ENCODE assay signal across 8 cellular contexts in the genomic region with DNA sequence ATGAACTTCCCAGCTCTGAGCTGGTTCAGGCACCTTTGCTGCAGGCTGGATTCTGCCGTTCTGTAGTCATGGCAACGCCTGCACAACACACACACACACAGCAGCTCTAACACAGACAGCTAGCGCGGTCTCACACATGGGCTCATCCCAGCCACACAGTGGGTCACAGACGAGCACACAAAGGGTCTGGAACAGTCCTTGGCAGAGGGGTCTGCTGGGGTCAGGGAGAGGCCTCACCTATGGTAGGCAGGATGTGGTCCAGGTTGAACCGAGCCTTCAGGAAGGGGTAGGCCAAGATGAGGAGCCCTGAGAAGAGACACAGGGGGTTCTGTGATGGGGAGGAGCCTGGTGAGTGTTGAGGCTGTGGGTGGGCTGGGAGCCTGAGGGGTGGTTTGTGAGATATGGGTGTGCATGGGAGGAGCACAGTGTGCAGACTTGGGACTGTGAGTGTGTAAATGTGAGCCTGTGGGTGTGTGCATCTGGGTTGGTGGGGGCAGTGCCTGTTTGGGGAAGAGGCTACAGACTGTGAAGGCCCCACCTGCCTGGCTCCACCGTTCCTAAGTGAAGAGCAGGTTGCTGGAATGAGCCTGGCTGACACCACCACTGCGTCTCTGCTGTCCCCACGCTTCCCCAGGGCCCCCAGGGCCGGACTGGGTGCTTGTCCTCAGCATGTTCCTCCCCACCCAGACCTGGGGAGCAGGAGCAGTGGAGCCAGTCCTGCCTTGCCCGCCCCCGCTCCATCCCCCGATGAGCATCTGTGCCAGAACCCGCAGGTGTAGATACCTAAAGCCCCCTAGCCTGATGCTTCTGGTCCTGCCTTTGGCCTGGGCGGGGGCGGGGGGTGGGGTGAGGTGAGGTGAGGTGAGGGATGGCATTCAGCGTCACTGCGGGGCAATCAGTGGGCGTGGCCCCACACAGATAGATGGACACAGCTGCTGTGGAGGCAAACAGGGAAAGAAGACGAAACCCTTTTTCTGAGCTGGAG. TPM values are rescaled to one million over a fixed set of nuclear protein-coding genes. Genes with fewer than 3 reads are reported as not detected.
DNase-seq lines count a peak whose midpoint lies in the region; ATAC-seq and TF ChIP-seq lines count a peak whose summit lies in the region.

No MANE protein-coding gene starts in this region.

- POLR2A ChIA-PET in activated CD4-positive, alpha-beta memory T cell treated with anti-CD3 and anti-CD28 coated beads for 36 hours (lab: Charles Lee): interaction anchor here (0.6 kb wide), 1 partner anchor 54 kb away, joined by 3 read pairs; the partner anchor contains the start of gene MKNK1

- TF ChIP-seq CTCF in gastrocnemius medialis (IDR thresholded peaks at IDR 0.05 in 4 of 5, conservative IDR thresholded peaks at IDR 0.05 in 1 of 5): no peak

- H3K4me3 Mint-ChIP-seq in IgD-negative memory B cell: no peak overlapping the region
- no peak overlapping the region for H3K4me3 Mint-ChIP-seq in activated CD4-positive, alpha-beta memory T cell treated with anti-CD3 and anti-CD28 coated beads for 36 hours
- peak overlapping the region; percentile 28 for H3K4me3 Mint-ChIP-seq in stimulated activated effector memory CD8-positive, alpha-beta T cell treated with anti-CD3 and anti-CD28 coated beads, Interleukin-12 subunit alpha, Interleukin-12 subunit beta, amount 100 ng/mL, for 72 hours

- no peaks in the 10 kb centered on the region for H3K4me1 ChIP-seq in gastrocnemius medialis

- intact Hi-C loops in activated CD4-positive, alpha-beta memory T cell treated with anti-CD3 and anti-CD28 coated beads for 36 hours (cut with micrococcal nuclease): no loop called here
- intact Hi-C loops in gastrocnemius medialis (cut with DNase I; ENCODE audit: low total_unique reads): no loop called here

- in situ Hi-C loops in gastrocnemius medialis (cut with MboI; ENCODE audit: low sequenced_read_pairs in 4 of 4): loop anchor here in 1 of 4 donors (25.0 kb wide), 1 partner anchor 113 kb away; no protein-coding TSS in a partner anchor

- no peaks in the 10 kb centered on the region for H3K36me3 Mint-ChIP-seq in IgD-negative memory B cell
- no peaks in the 10 kb centered on the region for H3K36me3 Mint-ChIP-seq in activated CD4-positive, alpha-beta memory T cell treated with anti-CD3 and anti-CD28 coated beads for 36 hours
- peaks cover 10% of the 10 kb centered on the region for H3K36me3 Mint-ChIP-seq in stimulated activated effector memory CD8-positive, alpha-beta T cell treated with anti-CD3 and anti-CD28 coated beads, Interleukin-12 subunit alpha, Interleukin-12 subunit beta, amount 100 ng/mL, for 72 hours

- no peak for TF ChIP-seq POLR2A in gastrocnemius medialis (IDR thresholded peaks at IDR 0.05)

- CTCF ChIA-PET in activated CD4-positive, alpha-beta memory T cell treated with anti-CD3 and anti-CD28 coated beads for 36 hours (lab: Charles Lee): interaction anchor here (1.3 to 3.5 kb wide), 3 partner anchors 9 to 103 kb away, joined by 3 to 20 read pairs (median 8); a partner anchor contains a TSS

- H3K27ac ChIP-seq in gastrocnemius medialis: no peak overlapping the region

- peaks cover 0 to 5% (median 3%) of the 10 kb centered on the region in 3 donors for H3K4me1 Mint-ChIP-seq in IgD-negative memory B cell
- H3K4me1 Mint-ChIP-seq in activated CD4-positive, alpha-beta memory T cell treated with anti-CD3 and anti-CD28 coated beads for 36 hours (ENCODE audit: low read depth): peaks cover 9% of the 10 kb centered on the region
- H3K4me1 Mint-ChIP-seq in stimulated activated effector memory CD8-positive, alpha-beta T cell treated with anti-CD3 and anti-CD28 coated beads, Interleukin-12 subunit alpha, Interleukin-12 subunit beta, amount 100 ng/mL, for 72 hours: peaks cover 28% of the 10 kb centered on the region

- H3K4me3 ChIP-seq in gastrocnemius medialis: no peak overlapping the region

- ATAC-seq in stimulated activated effector memory CD8-positive, alpha-beta T cell treated with anti-CD3 and anti-CD28 coated beads, Interleukin-12 subunit alpha, Interleukin-12 subunit beta, amount 100 ng/mL, for 72 hours: peak; percentile 91
- ATAC-seq in gastrocnemius medialis: no peak
- ATAC-seq in HG03457 (IDR thresholded peaks at IDR 0.05; ENCODE audit: unreplicated experiment): no peak

- H3K27me3 Mint-ChIP-seq in IgD-negative memory B cell: peaks cover 30% of the 10 kb centered on the region
- H3K27me3 Mint-ChIP-seq in activated CD4-positive, alpha-beta memory T cell treated with anti-CD3 and anti-CD28 coated beads for 36 hours: peaks cover 16% of the 10 kb centered on the region

- H3K27ac Mint-ChIP-seq in IgD-negative memory B cell: peak overlapping the region in 2 of 3 donors; percentile 16 to 55
- H3K27ac Mint-ChIP-seq in activated CD4-positive, alpha-beta memory T cell treated with anti-CD3 and anti-CD28 coated beads for 36 hours: no peak overlapping the region
- peak overlapping the region; percentile 95 for H3K27ac Mint-ChIP-seq in stimulated activated effector memory CD8-positive, alpha-beta T cell treated with anti-CD3 and anti-CD28 coated beads, Interleukin-12 subunit alpha, Interleukin-12 subunit beta, amount 100 ng/mL, for 72 hours

- H3K27me3 ChIP-seq in gastrocnemius medialis: peaks cover 3 to 9% (median 9%) of the 10 kb centered on the region in 3 donors

- peaks cover 0 to 2% (median 0%) of the 10 kb centered on the region in 3 donors for H3K9me3 Mint-ChIP-seq in IgD-negative memory B cell
- no peaks in the 10 kb centered on the region for H3K9me3 Mint-ChIP-seq in activated CD4-positive, alpha-beta memory T cell treated with anti-CD3 and anti-CD28 coated beads for 36 hours
- H3K9me3 Mint-ChIP-seq in stimulated activated effector memory CD8-positive, alpha-beta T cell treated with anti-CD3 and anti-CD28 coated beads, Interleukin-12 subunit alpha, Interleukin-12 subunit beta, amount 100 ng/mL, for 72 hours: no peaks in the 10 kb centered on the region

- H3K36me3 ChIP-seq in gastrocnemius medialis: no peaks in the 10 kb centered on the region

- DNase-seq in COLO668 (lab: John Stamatoyannopoulos, UW; ENCODE audit: unreplicated experiment) (peak; percentile 86), fibroblast of the conjunctiva (ENCODE audit: low read depth) (peak; percentile 12), C1 segment of cervical spinal cord (lab: John Stamatoyannopoulos, UW) (no peak), gastrocnemius medialis (no peak)
- DNase-seq in activated CD4-positive, alpha-beta memory T cell treated with anti-CD3 and anti-CD28 coated beads for 36 hours: peak; percentile 49
- DNase-seq in stimulated activated effector memory CD8-positive, alpha-beta T cell treated with anti-CD3 and anti-CD28 coated beads, Interleukin-12 subunit alpha, Interleukin-12 subunit beta, amount 100 ng/mL, for 72 hours (ENCODE audit: low spot score in 2 of 2): peak; percentile 30 to 66

- H3K9me3 ChIP-seq in gastrocnemius medialis: no peaks in the 10 kb centered on the region

RNA-seq across cellular contexts. Expression of gene KNCN, which starts 1.5 kb away (rescaled TPM):
- polyA plus RNA-seq in IgD-negative memory B cell: not detected
- total RNA-seq in activated CD4-positive, alpha-beta memory T cell treated with anti-CD3 and anti-CD28 coated beads for 36 hours: not detected
- not detected for total RNA-seq in gastrocnemius medialis

RNA-seq across cellular contexts. Expression of gene MKNK1, which starts 54.1 kb away (rescaled TPM):
- 20.8 TPM for polyA plus RNA-seq in IgD-negative memory B cell
- 10 to 100 TPM; 28.2 to 28.5 TPM for total RNA-seq in activated CD4-positive, alpha-beta memory T cell treated with anti-CD3 and anti-CD28 coated beads for 36 hours
- 10 to 100 TPM; 23.7 to 63.5 (median 43.4) TPM for total RNA-seq in gastrocnemius medialis

Comparison
In these comparisons a context has a peak if more than half of its experiments do, and no peak if none do; other contexts are left out.
1. DNase-seq: peak in COLO668 (single experiment), activated CD4-positive, alpha-beta memory T cell treated with anti-CD3 and anti-CD28 coated beads for 36 hours (single experiment), fibroblast of the conjunctiva (single experiment) and stimulated activated effector memory CD8-positive, alpha-beta T cell treated with anti-CD3 and anti-CD28 coated beads, Interleukin-12 subunit alpha, Interleukin-12 subunit beta, amount 100 ng/mL, for 72 hours (2 of 2); none in C1 segment of cervical spinal cord (0 of 14) and gastrocnemius medialis (0 of 2).